Comparison of ENCODE assay signal across 27 cellular contexts in genomic region chr1:42114229-42114628, GRCh38. TPM values are rescaled to one million over a fixed set of nuclear protein-coding genes. Genes with fewer than 3 reads are reported as not detected.
"Had no signal": no experiment of that assay in that cellular context is flagged by ENCODE, and none has a peak within 500 bp of the region (broad histone marks: within the 10 kb centered on the region; RNA-seq: fewer than 3 reads in every experiment).

No MANE protein-coding gene starts in this region.

- ATAC-seq: Panc1, PC-3, T-cell had no signal

- H3K4me2 ChIP-seq: SK-N-SH had no signal

- H3K27ac ChIP-seq: HL-60, RWPE1 had no signal

- H3K4me1 Mint-ChIP-seq: T-cell had no signal

- H3K4me3 Mint-ChIP-seq: T-cell had no signal

- H3K36me3 Mint-ChIP-seq: T-cell had no signal

- H3K9me3 ChIP-seq: MG63, SK-N-SH had no signal

- H3K9me3 Mint-ChIP-seq: T-cell had no signal

- H3K27ac Mint-ChIP-seq: T-cell had no signal

- H3K9ac ChIP-seq: SK-N-SH had no signal

- H3K4me3 ChIP-seq: MG63 had no signal

- H3K36me3 ChIP-seq: MG63 had no signal

- DNase-seq: Karpas-422, KG1, MG63, NCI-H1092, NCI-H1105 treated with DMSO at 0.1 percent for 48 hours, NCI-H1417 treated with DMSO at 0.1 percent for 48 hours, NCI-H146, NCI-H1694 treated with DMSO at 0.1 percent for 48 hours, NCI-H2029, NCI-H2081 treated with DMSO at 0.1 percent for 48 hours, NCI-H226, NCI-H446, NCI-H510A, NCI-H524 treated with DMSO at 0.1 percent for 48 hours, NCI-H69, NCI-H774, PC-3, SHP77, SK-N-SH, SW 1271, T-cell had no signal

RNA-seq across cellular contexts. Expression of gene GUCA2B, which starts 39.0 kb away (rescaled TPM):
- total RNA-seq: IMR-90, OCI-LY7, PC-3, SK-MEL-5, T-cell had no signal

RNA-seq across cellular contexts. Expression of gene GUCA2A, which starts 50.3 kb away (rescaled TPM):
- total RNA-seq: IMR-90, OCI-LY7, PC-3, SK-MEL-5, T-cell had no signal
